Comparison of ENCODE assay signal across 1 cellular context in genomic region chr15:62163847-62164499, GRCh38.
TF ChIP-seq lines count a peak whose summit lies in the region.

No MANE protein-coding gene starts in this region.

TF ChIP-seq in H1, 55 proteins besides CTCF, POLR2A, EP300 and RAD21 (continued from another document):
- TF ChIP-seq ATF2 (IDR thresholded peaks at IDR 0.05; ENCODE audit: low read length) (no peak), ZNF274 (IDR thresholded peaks at IDR 0.05; ENCODE audit: borderline replicate concordance, extremely low read depth, low read length) (no peak), JUND (IDR thresholded peaks at IDR 0.05; ENCODE audit: low read length) (no peak), SAP30 (IDR thresholded peaks at IDR 0.05; ENCODE audit: insufficient read depth, insufficient replicate concordance, low read length) (no peak), E2F6 (IDR thresholded peaks at IDR 0.05) (peak; percentile 61), RFX5 (IDR thresholded peaks at IDR 0.05; ENCODE audit: borderline replicate concordance, low read depth, low read length) (no peak), KDM4A (IDR thresholded peaks at IDR 0.05; ENCODE audit: low read depth, low read length, severe bottlenecking) (no peak), MAFK (IDR thresholded peaks at IDR 0.05; ENCODE audit: low read depth, low read length) (no peak), NANOG (IDR thresholded peaks at IDR 0.05; ENCODE audit: insufficient read depth, low read depth, low read length, poor library complexity, severe bottlenecking) (no peak), EZH2 (IDR thresholded peaks at IDR 0.05; ENCODE audit: low read depth, low read length, severe bottlenecking) (peak; percentile 39), TBP (IDR thresholded peaks at IDR 0.05; ENCODE audit: low read depth, low read length) (no peak), POLR2AphosphoS5 (IDR thresholded peaks at IDR 0.05; ENCODE audit: low read depth, low read length) (no peak), FOSL1 (IDR thresholded peaks at IDR 0.05; ENCODE audit: insufficient read depth, low read depth, low read length) (no peak), MAX (IDR thresholded peaks at IDR 0.05) (peak; percentile 56; the same call in 1 of the 2 replicates), BACH1 (IDR thresholded peaks at IDR 0.05; ENCODE audit: low read length) (no peak), KDM5A (IDR thresholded peaks at IDR 0.05; ENCODE audit: low read length) (no peak), BRCA1 (IDR thresholded peaks at IDR 0.05; ENCODE audit: low read depth, low read length) (no peak), SUZ12 (IDR thresholded peaks at IDR 0.05; ENCODE audit: low read length) (peak; percentile 38; the same call in 1 of the 2 replicates), USF2 (IDR thresholded peaks at IDR 0.05; ENCODE audit: low read length) (no peak), GABPA (IDR thresholded peaks at IDR 0.05; ENCODE audit: borderline replicate concordance, insufficient read depth, low read length) (peak; percentile 62; the same call in 1 of the 2 replicates), SP1 (IDR thresholded peaks at IDR 0.05; ENCODE audit: low read depth, low read length) (no peak)
